ENCODE assay signal across 20 cellular contexts in genomic region chr12:64895541-64895940, GRCh38.
DNase-seq lines count a peak whose midpoint lies in the region; ATAC-seq and TF ChIP-seq lines count a peak whose summit lies in the region.
"Had no signal": no experiment of that assay in that cellular context is flagged by ENCODE, and none has a peak within 500 bp of the region (broad histone marks: within the 10 kb centered on the region; RNA-seq: fewer than 3 reads in every experiment).

No MANE protein-coding gene starts in this region.

- peak; percentile 72 for DNase-seq in IMR-90
- peak; percentile 9 for DNase-seq in astrocyte of the cerebellum (ENCODE audit: low read depth)
- DNase-seq in fibroblast of villous mesenchyme (ENCODE audit: low read depth): peak; percentile 8
- DNase-seq in upper lobe of right lung: no peak
- DNase-seq in NCI-H146 treated with DMSO at 0.1 percent for 48 hours (lab: John Stamatoyannopoulos, UW; ENCODE audit: unreplicated experiment): no peak
- DNase-seq in gastrocnemius medialis: no peak
- DNase-seq: activated CD4-positive, alpha-beta T cell treated with anti-CD3 and anti-CD28 coated beads, Interleukin-2, amount 50 U/mL, for 1 hour; activated CD8-positive, alpha-beta memory T cell treated with anti-CD3 and anti-CD28 coated beads, Interleukin-2, amount 50 U/mL, for 48 hours; activated gamma-delta T cell; adrenal gland; DMS 273 treated with DMSO at 0.1 percent for 48 hours; endodermal cell; left lung; midbrain; NCI-H69; psoas muscle; SHP77; spleen had no signal

- H3K4me3 ChIP-seq in ACC112 (ENCODE audit: low read depth, low read length) (peak overlapping the region; percentile 21; the same call in 1 of the 2 replicates), IMR-90 (ENCODE audit: insufficient read depth, low read depth, low read length) (no peak overlapping the region), astrocyte of the cerebellum (ENCODE audit: low read depth, low read length) (no peak overlapping the region), fibroblast of villous mesenchyme (ENCODE audit: low read depth, low read length) (no peak overlapping the region), upper lobe of right lung (no peak overlapping the region), gastrocnemius medialis (no peak overlapping the region)
- H3K4me3 ChIP-seq: adrenal gland, left lung, psoas muscle, spleen had no signal

- CTCF ChIA-PET in IMR-90 (lab: Yijun Ruan, JAX): no interaction called here

- peak overlapping the region; percentile 35; the same call in 1 of the 2 replicates for H3K4ac ChIP-seq in IMR-90 (ENCODE audit: low read depth, low read length)

- H3K9me1 ChIP-seq in IMR-90 (ENCODE audit: insufficient read depth, low read length): peaks cover 2% of the 10 kb centered on the region; the same call in 1 of the 2 replicates

- H2AK9ac ChIP-seq in IMR-90 (replicated peaks; ENCODE audit: low read depth, low read length, poor library complexity): no peak overlapping the region

- peak overlapping the region; percentile 50; the same call in 1 of the 2 replicates for H3K18ac ChIP-seq in IMR-90 (ENCODE audit: low read depth, low read length)

- TF ChIP-seq RAD21 in IMR-90 (IDR thresholded peaks at IDR 0.05; ENCODE audit: low read length): no peak

- H2BK5ac ChIP-seq in IMR-90 (ENCODE audit: low read depth, low read length, poor library complexity, severe bottlenecking): peak overlapping the region; percentile 63

- H2AK5ac ChIP-seq in IMR-90 (ENCODE audit: low read depth, low read length): peak overlapping the region; percentile 33; the same call in 1 of the 2 replicates

- 52% methylated on average over 5 of the region's 5 CpGs; no CpG with 5 or more reads in 1 of the 2 experiments for WGBS in IMR-90 (ENCODE audit: extremely low coverage in 2 of 2, insufficient read length in 1 of 2), 2 experiments

- H3K9me3 ChIP-seq in IMR-90 (ENCODE audit: control insufficient read depth, insufficient read depth, low read length) (no peaks in the 10 kb centered on the region), upper lobe of right lung (no peaks in the 10 kb centered on the region), gastrocnemius medialis (no peaks in the 10 kb centered on the region)
- H3K9me3 ChIP-seq: adrenal gland, left lung, psoas muscle, spleen had no signal

- H3K4me2 ChIP-seq in IMR-90 (ENCODE audit: low read depth, low read length): no peak overlapping the region; the same call in 1 of the 2 replicates

- H2BK15ac ChIP-seq in IMR-90 (ENCODE audit: low read depth, low read length): peak overlapping the region; percentile 64; the same call in 1 of the 3 replicates

- no peaks in the 10 kb centered on the region for H4K20me1 ChIP-seq in IMR-90 (ENCODE audit: insufficient read depth, low read length)

- H4K91ac ChIP-seq in IMR-90 (ENCODE audit: insufficient read depth, low read depth, low read length): no peak overlapping the region; the same call in 1 of the 2 replicates

- H3K27me3 ChIP-seq in ACC112 (ENCODE audit: insufficient read depth, low read length) (no peaks in the 10 kb centered on the region), IMR-90 (ENCODE audit: control insufficient read depth, insufficient read depth, low read length) (peaks cover 2% of the 10 kb centered on the region; the same call in 1 of the 2 replicates), upper lobe of right lung (no peaks in the 10 kb centered on the region), gastrocnemius medialis (no peaks in the 10 kb centered on the region)
- H3K27me3 ChIP-seq: adrenal gland, left lung had no signal

- TF ChIP-seq CTCF in IMR-90 (conservative IDR thresholded peaks at IDR 0.05; ENCODE audit: low read depth, low read length) (no peak), astrocyte of the cerebellum (IDR thresholded peaks at IDR 0.05; ENCODE audit: low read depth, low read length, missing control alignments) (no peak), fibroblast of villous mesenchyme (IDR thresholded peaks at IDR 0.05; ENCODE audit: insufficient read depth, low read depth, low read length) (no peak), upper lobe of right lung (IDR thresholded peaks at IDR 0.05) (no peak), gastrocnemius medialis (IDR thresholded peaks at IDR 0.05 in 4 of 5, conservative IDR thresholded peaks at IDR 0.05 in 1 of 5) (no peak)

- no TSS peak for BruUV-seq in IMR-90 (replicated peaks; lab: Mats Ljungman, UMichigan)

- H3K79me2 ChIP-seq in ACC112 (ENCODE audit: control insufficient read depth, insufficient read depth, low read length, unreplicated experiment): no peaks in the 10 kb centered on the region

- H3K36me3 ChIP-seq in ACC112 (ENCODE audit: insufficient read depth, low read length) (no peaks in the 10 kb centered on the region), IMR-90 (ENCODE audit: control insufficient read depth, insufficient read depth, low read length) (no peaks in the 10 kb centered on the region), upper lobe of right lung (no peaks in the 10 kb centered on the region), gastrocnemius medialis (no peaks in the 10 kb centered on the region)
- H3K36me3 ChIP-seq: adrenal gland, left lung, spleen had no signal

- H3K4me1 ChIP-seq in ACC112 (ENCODE audit: control insufficient read depth, insufficient read depth, low read length, unreplicated experiment) (peaks cover 30% of the 10 kb centered on the region), IMR-90 (ENCODE audit: control insufficient read depth, insufficient read depth, low read length) (peaks cover 5% of the 10 kb centered on the region; the same call in 1 of the 2 replicates), upper lobe of right lung (peaks cover 3% of the 10 kb centered on the region), gastrocnemius medialis (no peaks in the 10 kb centered on the region)
- H3K4me1 ChIP-seq: adrenal gland, left lung, psoas muscle, spleen had no signal

- intact Hi-C loops in IMR-90 (cut with micrococcal nuclease): loop anchor here (10.0 kb wide), 1 partner anchor 829 kb away; no protein-coding TSS in a partner anchor
- intact Hi-C loops in upper lobe of right lung (cut with DNase I): loop anchor here (10.0 kb wide), 2 partner anchors 229 to 329 kb away; partner anchors contain the start of gene WIF1
- intact Hi-C loops in gastrocnemius medialis (cut with DNase I; ENCODE audit: low total_unique reads): no loop called here

- POLR2A ChIA-PET in IMR-90 (lab: Charles Lee; ENCODE audit: unreplicated experiment): no interaction called here

- H4K5ac ChIP-seq in IMR-90 (ENCODE audit: low read depth, low read length): no peak overlapping the region

- H4K8ac ChIP-seq in IMR-90 (ENCODE audit: low read depth in 2 of 2, low read length in 2 of 2): peak overlapping the region; percentile 51 to 62; a peak in 2 of 4 replicates

- H2AFZ ChIP-seq in ACC112 (ENCODE audit: low read length, unreplicated experiment) (no peak overlapping the region), IMR-90 (replicated peaks; ENCODE audit: low read length, poor library complexity) (no peak overlapping the region)

- no peaks in the 10 kb centered on the region for H3K79me1 ChIP-seq in IMR-90 (ENCODE audit: low read depth in 1 of 2, low read length in 2 of 2)

- H3K9ac ChIP-seq in IMR-90 (ENCODE audit: low read depth, low read length): no peak overlapping the region

- H3K27ac ChIP-seq in ACC112 (ENCODE audit: low read depth, low read length) (peak overlapping the region; percentile 64), IMR-90 (ENCODE audit: insufficient read depth, low read length) (no peak overlapping the region), upper lobe of right lung (no peak overlapping the region), gastrocnemius medialis (no peak overlapping the region)
- H3K27ac ChIP-seq: adrenal gland, left lung, psoas muscle, spleen had no signal

- no peak overlapping the region; the same call in 1 of the 2 replicates for H3K56ac ChIP-seq in IMR-90 (ENCODE audit: extremely low read depth, insufficient read depth, low read length)

- TF ChIP-seq POLR2A in IMR-90 (IDR thresholded peaks at IDR 0.05; ENCODE audit: low read depth, low read length) (no peak), gastrocnemius medialis (IDR thresholded peaks at IDR 0.05) (no peak)

- H2BK120ac ChIP-seq in IMR-90 (ENCODE audit: low read depth, low read length): peak overlapping the region; percentile 55

- H2BK20ac ChIP-seq in IMR-90 (ENCODE audit: low read depth, low read length): peak overlapping the region; percentile 57

- in situ Hi-C loops in IMR-90 (cut with MboI; ENCODE audit: low sequenced_read_pairs): loop anchor here (10.0 to 25.0 kb wide), 5 partner anchors 209 to 1209 kb away; no protein-coding TSS in a partner anchor
- in situ Hi-C loops in astrocyte of the cerebellum (cut with HindIII; ENCODE audit: low sequenced_read_pairs): no loop called here
- in situ Hi-C loops in gastrocnemius medialis (cut with MboI; ENCODE audit: low sequenced_read_pairs in 4 of 4): loop anchor here (10.0 to 25.0 kb wide), 6 partner anchors 217 to 1192 kb away; partner anchors contain the start of gene WIF1 (in 2 of the 4)

- H3K14ac ChIP-seq in IMR-90 (replicated peaks; ENCODE audit: low read depth, low read length): peak overlapping the region; percentile 71; the same call in 1 of the 2 replicates

- peak; percentile 53 for ATAC-seq in IMR-90 (ENCODE audit: low read depth)
- ATAC-seq in upper lobe of right lung: no peak
- ATAC-seq in esophagus mucosa: no peak
- no peak for ATAC-seq in gastrocnemius medialis
- ATAC-seq: left lung, psoas muscle had no signal

- no peak overlapping the region for H3K23ac ChIP-seq in IMR-90 (ENCODE audit: low read depth, low read length)

- dilution Hi-C loops in IMR-90 (cut with HindIII; ENCODE audit: low sequenced_read_pairs, unreplicated experiment): no loop called here

TF ChIP-seq in IMR-90, 13 proteins besides CTCF, POLR2A, EP300 and RAD21 (continues in another document):
- 0 out of 2 replicates have a peak, but pooled peaks have one; percentile 5 for TF ChIP-seq FOS (IDR thresholded peaks at IDR 0.05; ENCODE audit: low read depth, low read length)
- peak; percentile 27; the same call in 1 of the 2 replicates for TF ChIP-seq USF2 (IDR thresholded peaks at IDR 0.05; ENCODE audit: low read depth, low read length)
- no peak for TF ChIP-seq RFX5 (IDR thresholded peaks at IDR 0.05; ENCODE audit: low read depth, low read length)
- TF ChIP-seq SMC3 (IDR thresholded peaks at IDR 0.05; ENCODE audit: low read depth, low read length): no peak

Comparison
In these comparisons a context has a peak if more than half of its experiments do, and no peak if none do; other contexts are left out.
1. DNase-seq: peak in IMR-90 (single experiment), astrocyte of the cerebellum (single experiment) and fibroblast of villous mesenchyme (single experiment); none in upper lobe of right lung (single experiment), NCI-H146 treated with DMSO at 0.1 percent for 48 hours (single experiment) and gastrocnemius medialis (0 of 2).